In the genomic region with DNA sequence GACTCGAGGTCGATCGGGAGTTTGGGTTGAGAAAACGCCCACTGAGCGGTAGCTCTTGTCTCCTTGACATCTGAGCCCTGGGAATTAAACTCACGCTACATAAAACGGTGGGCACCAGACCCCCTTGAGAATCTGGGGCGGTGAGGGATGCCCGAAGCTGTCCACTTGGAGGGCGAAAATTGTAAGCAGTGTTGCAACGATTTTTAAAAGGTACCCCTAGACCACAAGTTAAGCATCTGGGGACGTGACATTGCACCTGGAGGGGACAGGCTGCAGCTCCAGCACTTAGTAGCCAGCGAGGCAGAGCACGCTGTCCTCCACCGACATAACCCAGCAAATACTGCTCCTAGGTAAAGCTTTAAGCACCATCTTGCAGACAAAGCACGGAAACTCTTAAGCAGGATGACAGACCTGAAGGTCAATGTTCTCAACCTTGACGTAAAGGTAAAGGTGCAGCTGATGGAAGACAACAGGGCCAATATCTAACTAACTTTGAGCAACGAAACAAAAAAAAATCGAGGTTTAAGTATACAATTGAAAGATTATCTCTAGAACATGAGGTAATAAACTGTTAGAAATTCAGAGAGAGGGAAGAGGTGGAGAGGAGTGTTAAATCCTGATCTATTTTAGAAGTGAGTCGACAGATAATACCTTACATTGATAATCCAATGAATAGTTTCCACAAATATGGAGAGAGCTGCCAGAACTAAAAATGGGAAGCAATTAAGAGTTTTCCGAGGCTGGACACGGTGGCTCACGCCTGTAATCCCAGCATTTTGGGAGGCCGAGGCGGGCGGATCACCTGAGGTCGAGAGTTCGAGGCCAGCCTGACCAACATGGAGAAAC, we compare ENCODE assay signal across 1 cellular context.
A peak's percentile ranks its signal among the peaks of the same experiment; 100 is the strongest.
TF ChIP-seq lines count a peak whose summit lies in the region.

No MANE protein-coding gene starts in this region.

TF ChIP-seq in HepG2, 621 proteins besides CTCF, POLR2A, EP300 and RAD21 (continued from another document and continues in another):
- TF ChIP-seq, protein P1, sequence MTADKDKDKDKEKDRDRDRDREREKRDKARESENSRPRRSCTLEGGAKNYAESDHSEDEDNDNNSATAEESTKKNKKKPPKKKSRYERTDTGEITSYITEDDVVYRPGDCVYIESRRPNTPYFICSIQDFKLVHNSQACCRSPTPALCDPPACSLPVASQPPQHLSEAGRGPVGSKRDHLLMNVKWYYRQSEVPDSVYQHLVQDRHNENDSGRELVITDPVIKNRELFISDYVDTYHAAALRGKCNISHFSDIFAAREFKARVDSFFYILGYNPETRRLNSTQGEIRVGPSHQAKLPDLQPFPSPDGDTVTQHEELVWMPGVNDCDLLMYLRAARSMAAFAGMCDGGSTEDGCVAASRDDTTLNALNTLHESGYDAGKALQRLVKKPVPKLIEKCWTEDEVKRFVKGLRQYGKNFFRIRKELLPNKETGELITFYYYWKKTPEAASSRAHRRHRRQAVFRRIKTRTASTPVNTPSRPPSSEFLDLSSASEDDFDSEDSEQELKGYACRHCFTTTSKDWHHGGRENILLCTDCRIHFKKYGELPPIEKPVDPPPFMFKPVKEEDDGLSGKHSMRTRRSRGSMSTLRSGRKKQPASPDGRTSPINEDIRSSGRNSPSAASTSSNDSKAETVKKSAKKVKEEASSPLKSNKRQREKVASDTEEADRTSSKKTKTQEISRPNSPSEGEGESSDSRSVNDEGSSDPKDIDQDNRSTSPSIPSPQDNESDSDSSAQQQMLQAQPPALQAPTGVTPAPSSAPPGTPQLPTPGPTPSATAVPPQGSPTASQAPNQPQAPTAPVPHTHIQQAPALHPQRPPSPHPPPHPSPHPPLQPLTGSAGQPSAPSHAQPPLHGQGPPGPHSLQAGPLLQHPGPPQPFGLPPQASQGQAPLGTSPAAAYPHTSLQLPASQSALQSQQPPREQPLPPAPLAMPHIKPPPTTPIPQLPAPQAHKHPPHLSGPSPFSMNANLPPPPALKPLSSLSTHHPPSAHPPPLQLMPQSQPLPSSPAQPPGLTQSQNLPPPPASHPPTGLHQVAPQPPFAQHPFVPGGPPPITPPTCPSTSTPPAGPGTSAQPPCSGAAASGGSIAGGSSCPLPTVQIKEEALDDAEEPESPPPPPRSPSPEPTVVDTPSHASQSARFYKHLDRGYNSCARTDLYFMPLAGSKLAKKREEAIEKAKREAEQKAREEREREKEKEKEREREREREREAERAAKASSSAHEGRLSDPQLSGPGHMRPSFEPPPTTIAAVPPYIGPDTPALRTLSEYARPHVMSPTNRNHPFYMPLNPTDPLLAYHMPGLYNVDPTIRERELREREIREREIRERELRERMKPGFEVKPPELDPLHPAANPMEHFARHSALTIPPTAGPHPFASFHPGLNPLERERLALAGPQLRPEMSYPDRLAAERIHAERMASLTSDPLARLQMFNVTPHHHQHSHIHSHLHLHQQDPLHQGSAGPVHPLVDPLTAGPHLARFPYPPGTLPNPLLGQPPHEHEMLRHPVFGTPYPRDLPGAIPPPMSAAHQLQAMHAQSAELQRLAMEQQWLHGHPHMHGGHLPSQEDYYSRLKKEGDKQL (CRISPR knock-in tag; IDR thresholded peaks at IDR 0.05; ENCODE audit: low read depth): no peak; the same call in 1 of the 2 replicates
- TF ChIP-seq KAT7 (CRISPR knock-in tag; IDR thresholded peaks at IDR 0.05; ENCODE audit: borderline replicate concordance): peak; percentile 80; the same call in 1 of the 2 replicates
- TF ChIP-seq ZNF138 (CRISPR knock-in tag; IDR thresholded peaks at IDR 0.05; ENCODE audit: low read depth): peak; percentile 48; the same call in 1 of the 2 replicates
- TF ChIP-seq, protein P2, sequence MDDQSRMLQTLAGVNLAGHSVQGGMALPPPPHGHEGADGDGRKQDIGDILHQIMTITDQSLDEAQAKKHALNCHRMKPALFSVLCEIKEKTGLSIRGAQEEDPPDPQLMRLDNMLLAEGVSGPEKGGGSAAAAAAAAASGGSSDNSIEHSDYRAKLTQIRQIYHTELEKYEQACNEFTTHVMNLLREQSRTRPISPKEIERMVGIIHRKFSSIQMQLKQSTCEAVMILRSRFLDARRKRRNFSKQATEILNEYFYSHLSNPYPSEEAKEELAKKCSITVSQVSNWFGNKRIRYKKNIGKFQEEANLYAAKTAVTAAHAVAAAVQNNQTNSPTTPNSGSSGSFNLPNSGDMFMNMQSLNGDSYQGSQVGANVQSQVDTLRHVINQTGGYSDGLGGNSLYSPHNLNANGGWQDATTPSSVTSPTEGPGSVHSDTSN (CRISPR knock-in tag; IDR thresholded peaks at IDR 0.05; ENCODE audit: borderline replicate concordance): no peak
- TF ChIP-seq MEIS1 (CRISPR knock-in tag; IDR thresholded peaks at IDR 0.05; ENCODE audit: borderline replicate concordance): peak; percentile 87
- no peak for TF ChIP-seq MIXL1 (CRISPR knock-in tag; IDR thresholded peaks at IDR 0.05)
- TF ChIP-seq, protein P3, sequence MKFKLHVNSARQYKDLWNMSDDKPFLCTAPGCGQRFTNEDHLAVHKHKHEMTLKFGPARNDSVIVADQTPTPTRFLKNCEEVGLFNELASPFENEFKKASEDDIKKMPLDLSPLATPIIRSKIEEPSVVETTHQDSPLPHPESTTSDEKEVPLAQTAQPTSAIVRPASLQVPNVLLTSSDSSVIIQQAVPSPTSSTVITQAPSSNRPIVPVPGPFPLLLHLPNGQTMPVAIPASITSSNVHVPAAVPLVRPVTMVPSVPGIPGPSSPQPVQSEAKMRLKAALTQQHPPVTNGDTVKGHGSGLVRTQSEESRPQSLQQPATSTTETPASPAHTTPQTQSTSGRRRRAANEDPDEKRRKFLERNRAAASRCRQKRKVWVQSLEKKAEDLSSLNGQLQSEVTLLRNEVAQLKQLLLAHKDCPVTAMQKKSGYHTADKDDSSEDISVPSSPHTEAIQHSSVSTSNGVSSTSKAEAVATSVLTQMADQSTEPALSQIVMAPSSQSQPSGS (CRISPR knock-in tag; IDR thresholded peaks at IDR 0.05): 0 out of 2 replicates have a peak, but pooled peaks have one; percentile 5
- TF ChIP-seq TEAD3 (CRISPR knock-in tag; optimal IDR thresholded peaks at IDR 0.05; ENCODE audit: borderline replicate concordance): peak; percentile 46
- TF ChIP-seq, protein P4, sequence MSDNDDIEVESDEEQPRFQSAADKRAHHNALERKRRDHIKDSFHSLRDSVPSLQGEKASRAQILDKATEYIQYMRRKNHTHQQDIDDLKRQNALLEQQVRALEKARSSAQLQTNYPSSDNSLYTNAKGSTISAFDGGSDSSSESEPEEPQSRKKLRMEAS (IDR thresholded peaks at IDR 0.05): peak; percentile 57; the same call in 1 of the 2 replicates
- peak; percentile 48; the same call in 1 of the 2 replicates for TF ChIP-seq ZNF337 (CRISPR knock-in tag; IDR thresholded peaks at IDR 0.05; ENCODE audit: borderline replicate concordance, low read depth)
- no peak for TF ChIP-seq GABPB1 (CRISPR knock-in tag; IDR thresholded peaks at IDR 0.05)
- no peak for TF ChIP-seq HMG20A (CRISPR knock-in tag; IDR thresholded peaks at IDR 0.05; ENCODE audit: borderline replicate concordance)
- no peak for TF ChIP-seq PCBP1 (IDR thresholded peaks at IDR 0.05; ENCODE audit: borderline replicate concordance, low read depth, low read length)
- no peak for TF ChIP-seq ZNF569 (CRISPR knock-in tag; IDR thresholded peaks at IDR 0.05; ENCODE audit: borderline replicate concordance)
- TF ChIP-seq POLR2AphosphoS2 (IDR thresholded peaks at IDR 0.05; ENCODE audit: low read depth, low read length): no peak
- no peak; the same call in 1 of the 2 replicates for TF ChIP-seq JUND (CRISPR knock-in tag; IDR thresholded peaks at IDR 0.05)
- peak; percentile 22; the same call in 1 of the 2 replicates for TF ChIP-seq ZNF430 (CRISPR knock-in tag; IDR thresholded peaks at IDR 0.05)
- TF ChIP-seq MAFF (IDR thresholded peaks at IDR 0.05; ENCODE audit: low read depth, low read length): no peak
- no peak for TF ChIP-seq ZNF232 (CRISPR knock-in tag; IDR thresholded peaks at IDR 0.05; ENCODE audit: borderline replicate concordance)
- TF ChIP-seq KDM6A (CRISPR knock-in tag; IDR thresholded peaks at IDR 0.05; ENCODE audit: low read depth): no peak
- peak; percentile 75; the same call in 1 of the 2 replicates for TF ChIP-seq ZNF891 (CRISPR knock-in tag; IDR thresholded peaks at IDR 0.05)
- TF ChIP-seq CBX5 (CRISPR knock-in tag; IDR thresholded peaks at IDR 0.05; ENCODE audit: borderline replicate concordance): no peak
- TF ChIP-seq BRD4 (CRISPR knock-in tag; IDR thresholded peaks at IDR 0.05): no peak
- TF ChIP-seq ZNF552 (CRISPR knock-in tag; IDR thresholded peaks at IDR 0.05; ENCODE audit: borderline replicate concordance): 0 out of 2 replicates have a peak, but pooled peaks have one; percentile 40
- TF ChIP-seq, protein P5, sequence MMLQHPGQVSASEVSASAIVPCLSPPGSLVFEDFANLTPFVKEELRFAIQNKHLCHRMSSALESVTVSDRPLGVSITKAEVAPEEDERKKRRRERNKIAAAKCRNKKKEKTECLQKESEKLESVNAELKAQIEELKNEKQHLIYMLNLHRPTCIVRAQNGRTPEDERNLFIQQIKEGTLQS (CRISPR knock-in tag; IDR thresholded peaks at IDR 0.05): no peak
- TF ChIP-seq, protein P6, sequence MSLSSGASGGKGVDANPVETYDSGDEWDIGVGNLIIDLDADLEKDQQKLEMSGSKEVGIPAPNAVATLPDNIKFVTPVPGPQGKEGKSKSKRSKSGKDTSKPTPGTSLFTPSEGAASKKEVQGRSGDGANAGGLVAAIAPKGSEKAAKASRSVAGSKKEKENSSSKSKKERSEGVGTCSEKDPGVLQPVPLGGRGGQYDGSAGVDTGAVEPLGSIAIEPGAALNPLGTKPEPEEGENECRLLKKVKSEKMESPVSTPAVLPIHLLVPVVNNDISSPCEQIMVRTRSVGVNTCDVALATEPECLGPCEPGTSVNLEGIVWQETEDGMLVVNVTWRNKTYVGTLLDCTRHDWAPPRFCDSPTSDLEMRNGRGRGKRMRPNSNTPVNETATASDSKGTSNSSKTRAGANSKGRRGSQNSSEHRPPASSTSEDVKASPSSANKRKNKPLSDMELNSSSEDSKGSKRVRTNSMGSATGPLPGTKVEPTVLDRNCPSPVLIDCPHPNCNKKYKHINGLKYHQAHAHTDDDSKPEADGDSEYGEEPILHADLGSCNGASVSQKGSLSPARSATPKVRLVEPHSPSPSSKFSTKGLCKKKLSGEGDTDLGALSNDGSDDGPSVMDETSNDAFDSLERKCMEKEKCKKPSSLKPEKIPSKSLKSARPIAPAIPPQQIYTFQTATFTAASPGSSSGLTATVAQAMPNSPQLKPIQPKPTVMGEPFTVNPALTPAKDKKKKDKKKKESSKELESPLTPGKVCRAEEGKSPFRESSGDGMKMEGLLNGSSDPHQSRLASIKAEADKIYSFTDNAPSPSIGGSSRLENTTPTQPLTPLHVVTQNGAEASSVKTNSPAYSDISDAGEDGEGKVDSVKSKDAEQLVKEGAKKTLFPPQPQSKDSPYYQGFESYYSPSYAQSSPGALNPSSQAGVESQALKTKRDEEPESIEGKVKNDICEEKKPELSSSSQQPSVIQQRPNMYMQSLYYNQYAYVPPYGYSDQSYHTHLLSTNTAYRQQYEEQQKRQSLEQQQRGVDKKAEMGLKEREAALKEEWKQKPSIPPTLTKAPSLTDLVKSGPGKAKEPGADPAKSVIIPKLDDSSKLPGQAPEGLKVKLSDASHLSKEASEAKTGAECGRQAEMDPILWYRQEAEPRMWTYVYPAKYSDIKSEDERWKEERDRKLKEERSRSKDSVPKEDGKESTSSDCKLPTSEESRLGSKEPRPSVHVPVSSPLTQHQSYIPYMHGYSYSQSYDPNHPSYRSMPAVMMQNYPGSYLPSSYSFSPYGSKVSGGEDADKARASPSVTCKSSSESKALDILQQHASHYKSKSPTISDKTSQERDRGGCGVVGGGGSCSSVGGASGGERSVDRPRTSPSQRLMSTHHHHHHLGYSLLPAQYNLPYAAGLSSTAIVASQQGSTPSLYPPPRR (CRISPR knock-in tag; IDR thresholded peaks at IDR 0.05; ENCODE audit: borderline replicate concordance): no peak
- no peak for TF ChIP-seq SALL2 (CRISPR knock-in tag; IDR thresholded peaks at IDR 0.05)
- TF ChIP-seq FOXJ3 (CRISPR knock-in tag; IDR thresholded peaks at IDR 0.05; ENCODE audit: borderline replicate concordance): no peak
- TF ChIP-seq SAP130 (CRISPR knock-in tag; IDR thresholded peaks at IDR 0.05; ENCODE audit: low read depth): peak; percentile 10; the same call in 1 of the 2 replicates
- no peak for TF ChIP-seq ZNF747 (CRISPR knock-in tag; IDR thresholded peaks at IDR 0.05; ENCODE audit: borderline replicate concordance)
- TF ChIP-seq, protein P7, sequence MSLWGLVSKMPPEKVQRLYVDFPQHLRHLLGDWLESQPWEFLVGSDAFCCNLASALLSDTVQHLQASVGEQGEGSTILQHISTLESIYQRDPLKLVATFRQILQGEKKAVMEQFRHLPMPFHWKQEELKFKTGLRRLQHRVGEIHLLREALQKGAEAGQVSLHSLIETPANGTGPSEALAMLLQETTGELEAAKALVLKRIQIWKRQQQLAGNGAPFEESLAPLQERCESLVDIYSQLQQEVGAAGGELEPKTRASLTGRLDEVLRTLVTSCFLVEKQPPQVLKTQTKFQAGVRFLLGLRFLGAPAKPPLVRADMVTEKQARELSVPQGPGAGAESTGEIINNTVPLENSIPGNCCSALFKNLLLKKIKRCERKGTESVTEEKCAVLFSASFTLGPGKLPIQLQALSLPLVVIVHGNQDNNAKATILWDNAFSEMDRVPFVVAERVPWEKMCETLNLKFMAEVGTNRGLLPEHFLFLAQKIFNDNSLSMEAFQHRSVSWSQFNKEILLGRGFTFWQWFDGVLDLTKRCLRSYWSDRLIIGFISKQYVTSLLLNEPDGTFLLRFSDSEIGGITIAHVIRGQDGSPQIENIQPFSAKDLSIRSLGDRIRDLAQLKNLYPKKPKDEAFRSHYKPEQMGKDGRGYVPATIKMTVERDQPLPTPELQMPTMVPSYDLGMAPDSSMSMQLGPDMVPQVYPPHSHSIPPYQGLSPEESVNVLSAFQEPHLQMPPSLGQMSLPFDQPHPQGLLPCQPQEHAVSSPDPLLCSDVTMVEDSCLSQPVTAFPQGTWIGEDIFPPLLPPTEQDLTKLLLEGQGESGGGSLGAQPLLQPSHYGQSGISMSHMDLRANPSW (CRISPR knock-in tag; IDR thresholded peaks at IDR 0.05; ENCODE audit: borderline replicate concordance): peak; percentile 70; the same call in 1 of the 2 replicates
- TF ChIP-seq RBM22 (optimal IDR thresholded peaks at IDR 0.05; ENCODE audit: low read length): no peak
- TF ChIP-seq SMAD9 (CRISPR knock-in tag; IDR thresholded peaks at IDR 0.05): no peak
- TF ChIP-seq ELF1 (CRISPR knock-in tag; IDR thresholded peaks at IDR 0.05): peak; percentile 7; the same call in 1 of the 2 replicates
- no peak for TF ChIP-seq ZEB1 (IDR thresholded peaks at IDR 0.05; ENCODE audit: insufficient replicate concordance, low read depth)
- TF ChIP-seq, protein P8, sequence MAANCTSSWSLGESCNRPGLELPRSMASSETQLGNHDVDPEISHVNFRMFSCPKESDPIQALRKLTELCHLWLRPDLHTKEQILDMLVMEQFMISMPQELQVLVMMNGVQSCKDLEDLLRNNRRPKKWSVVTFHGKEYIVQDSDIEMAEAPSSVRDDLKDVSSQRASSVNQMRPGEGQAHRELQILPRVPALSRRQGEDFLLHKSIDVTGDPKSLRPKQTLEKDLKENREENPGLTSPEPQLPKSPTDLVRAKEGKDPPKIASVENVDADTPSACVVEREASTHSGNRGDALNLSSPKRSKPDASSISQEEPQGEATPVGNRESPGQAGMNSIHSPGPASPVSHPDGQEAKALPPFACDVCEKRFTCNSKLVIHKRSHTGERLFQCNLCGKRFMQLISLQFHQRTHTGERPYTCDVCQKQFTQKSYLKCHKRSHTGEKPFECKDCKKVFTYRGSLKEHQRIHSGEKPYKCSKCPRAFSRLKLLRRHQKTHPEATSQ (CRISPR knock-in tag; IDR thresholded peaks at IDR 0.05; ENCODE audit: borderline replicate concordance): no peak; the same call in 1 of the 2 replicates
- no peak for TF ChIP-seq KAT8 (CRISPR knock-in tag; IDR thresholded peaks at IDR 0.05)
- TF ChIP-seq ZNF160 (CRISPR knock-in tag; IDR thresholded peaks at IDR 0.05): no peak
- TF ChIP-seq REXO4 (CRISPR knock-in tag; IDR thresholded peaks at IDR 0.05; ENCODE audit: borderline replicate concordance): no peak
